ENCODE assay signal across 8 cellular contexts in the genomic region with DNA sequence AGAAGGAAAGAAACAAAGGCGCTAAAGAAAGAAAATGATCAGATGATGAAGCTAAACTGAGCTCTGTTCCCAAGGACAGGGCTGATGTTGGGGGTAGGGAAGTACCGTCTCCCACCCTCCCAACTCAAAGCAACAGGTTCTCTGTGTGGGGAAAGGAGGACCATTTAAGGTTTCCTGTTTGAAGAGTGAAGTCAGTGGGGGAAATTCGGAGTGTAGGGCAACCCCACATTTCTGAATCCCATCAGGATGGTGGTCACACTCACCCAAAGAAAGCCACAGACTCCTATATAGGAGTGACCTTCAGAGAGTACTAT.
"Had no signal": no experiment of that assay in that cellular context is flagged by ENCODE, and none has a peak within 500 bp of the region (broad histone marks: within the 10 kb centered on the region; RNA-seq: fewer than 3 reads in every experiment).

No MANE protein-coding gene starts in this region.

- H3K4me1 ChIP-seq: sigmoid colon had no signal

- H3K4me3 ChIP-seq: heart right ventricle, sigmoid colon, skin epidermis, stomach, thoracic aorta, transverse colon had no signal

- H3K36me3 ChIP-seq: heart right ventricle, sigmoid colon, stomach, thoracic aorta, transverse colon had no signal

- H3K36me3 Mint-ChIP-seq: naive thymus-derived CD8-positive, alpha-beta T cell had no signal

- H3K27ac ChIP-seq: heart right ventricle, sigmoid colon, skin epidermis, stomach, thoracic aorta, transverse colon had no signal

- H3K9me3 ChIP-seq: heart right ventricle, sigmoid colon, stomach, thoracic aorta, transverse colon had no signal

- H3K27me3 ChIP-seq: transverse colon had no signal

- DNase-seq: cortex of kidney had no signal
